Comparison of ENCODE assay signal across 8 cellular contexts in the genomic region with DNA sequence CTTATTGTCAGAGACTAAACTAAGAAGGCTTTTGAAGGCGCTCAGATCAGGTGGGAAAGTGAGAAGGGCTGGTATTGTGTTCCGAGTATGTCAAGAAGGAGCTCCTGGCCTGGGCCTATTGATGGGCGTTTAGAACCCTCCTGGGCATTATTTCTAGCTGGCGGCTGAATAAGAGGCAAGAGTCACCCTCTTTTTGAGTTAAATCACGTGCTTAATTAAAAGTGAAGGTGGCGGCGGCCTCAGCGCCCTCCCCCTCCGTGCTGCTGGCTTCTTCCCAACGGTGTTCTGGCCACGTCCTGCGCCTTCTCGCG. TPM values are rescaled to one million over a fixed set of nuclear protein-coding genes. Genes with fewer than 3 reads are reported as not detected.
DNase-seq lines count a peak whose midpoint lies in the region; ATAC-seq and TF ChIP-seq lines count a peak whose summit lies in the region.

No MANE protein-coding gene starts in this region.

- POLR2A ChIA-PET in RWPE1 (lab: Yijun Ruan, JAX; ENCODE audit: low non-redundant PET): interaction anchor here (0.5 kb wide), 1 partner anchor 158 kb away, joined by 5 read pairs; no protein-coding TSS in a partner anchor

- no peaks in the 10 kb centered on the region for H3K9me3 ChIP-seq in endocrine pancreas (ENCODE audit: control insufficient read depth, low read length)
- no peaks in the 10 kb centered on the region for H3K9me3 ChIP-seq in ovary

- WGBS in ovary, 3 donors: 8 to 14% (median 9%) methylated on average over 9 to 14 of the region's 14 CpGs

- peaks cover 14% of the 10 kb centered on the region for H3K4me1 ChIP-seq in endocrine pancreas (ENCODE audit: control insufficient read depth, insufficient read depth, low read length)
- H3K4me1 ChIP-seq in ovary (ENCODE audit: insufficient read depth): peaks cover 1% of the 10 kb centered on the region

- in situ Hi-C loops in GM13976 (cut with MboI; ENCODE audit: low sequenced_read_pairs, unreplicated experiment): no loop called here

- TF ChIP-seq POLR2A in ovary (IDR thresholded peaks at IDR 0.05): no peak

- H3K4me3 ChIP-seq in GM06990 (replicated peaks; ENCODE audit: low read depth, low read length) (peak overlapping the region; percentile 43), endocrine pancreas (ENCODE audit: control insufficient read depth, insufficient read depth, low read length) (peak overlapping the region; percentile 74), ovary (peak overlapping the region; percentile 43)

- H3K27ac ChIP-seq in ovary (peak overlapping the region in 1 of 2 donors; percentile 3), RWPE1 (no peak overlapping the region)

- TF ChIP-seq EP300 in ovary (IDR thresholded peaks at IDR 0.05): no peak

- CTCF ChIA-PET in RWPE1 (lab: Yijun Ruan, JAX): interaction anchor here (0.5 to 2.4 kb wide), 5 partner anchors 13 to 391 kb away, joined by 3 to 13 read pairs (median 3); no protein-coding TSS in a partner anchor

- DNase-seq in GM06990 (ENCODE audit: extremely low read depth, insufficient read length) (no peak), NCI-H2171 (lab: John Stamatoyannopoulos, UW) (peak; percentile 51), ovary (no peak), NCI-H1417 (lab: John Stamatoyannopoulos, UW) (no peak), GM13976 (ENCODE audit: low spot score) (no peak), RWPE1 (ENCODE audit: low spot score) (no peak)

- intact Hi-C loops in ovary (cut with DNase I): no loop called here

- no peak for TF ChIP-seq CTCF in GM06990 (IDR thresholded peaks at IDR 0.05; ENCODE audit: insufficient read depth, low read length, poor library complexity, severe bottlenecking)
- no peak for TF ChIP-seq CTCF in ovary (IDR thresholded peaks at IDR 0.05)
- TF ChIP-seq CTCF in GM13976 (IDR thresholded peaks at IDR 0.05; ENCODE audit: borderline replicate concordance, control extremely low read depth, extremely low read depth, insufficient read depth, missing control alignments): no peak
- TF ChIP-seq CTCF in RWPE1 (conservative IDR thresholded peaks at IDR 0.05; ENCODE audit: low read depth): no peak

- H3K27me3 ChIP-seq in GM06990 (replicated peaks; ENCODE audit: control insufficient read depth, insufficient read depth, low read length): no peaks in the 10 kb centered on the region; the same call in 1 of the 2 replicates
- H3K27me3 ChIP-seq in endocrine pancreas (ENCODE audit: control insufficient read depth, insufficient read depth, low read length): no peaks in the 10 kb centered on the region
- H3K27me3 ChIP-seq in ovary: no peaks in the 10 kb centered on the region

- ATAC-seq in HG03025 (IDR thresholded peaks at IDR 0.05; ENCODE audit: low FRiP score, unreplicated experiment): no peak

- H3K36me3 ChIP-seq in GM06990 (ENCODE audit: control insufficient read depth, insufficient read depth, low read length) (no peaks in the 10 kb centered on the region), endocrine pancreas (ENCODE audit: control insufficient read depth, insufficient read depth, low read length) (no peaks in the 10 kb centered on the region), ovary (no peaks in the 10 kb centered on the region)

- H3K9ac ChIP-seq in endocrine pancreas (ENCODE audit: control insufficient read depth, insufficient read depth, low read length): peak overlapping the region; percentile 92

RNA-seq across cellular contexts. Expression of gene GNS, which starts 21.0 kb away (rescaled TPM):
- 100 to 1,000 TPM in 5 of 7 donors, 10 to 100 TPM in 2; 81.2 to 165 (median 101) TPM for total RNA-seq in ovary
- 100 to 1,000 TPM in 1 of 2 donors, 10 to 100 TPM in 1; 63.9 to 278 TPM for polyA plus RNA-seq in ovary

RNA-seq across cellular contexts. Expression of gene TBC1D30, which starts 44.3 kb away (rescaled TPM):
- total RNA-seq in ovary: 1 to 10 TPM; 1.6 to 5.2 (median 2.7) TPM
- polyA plus RNA-seq in ovary: 1 to 10 TPM; 1.1 to 2.6 TPM
